1 cellular context compared by ENCODE assay signal in the genomic region with DNA sequence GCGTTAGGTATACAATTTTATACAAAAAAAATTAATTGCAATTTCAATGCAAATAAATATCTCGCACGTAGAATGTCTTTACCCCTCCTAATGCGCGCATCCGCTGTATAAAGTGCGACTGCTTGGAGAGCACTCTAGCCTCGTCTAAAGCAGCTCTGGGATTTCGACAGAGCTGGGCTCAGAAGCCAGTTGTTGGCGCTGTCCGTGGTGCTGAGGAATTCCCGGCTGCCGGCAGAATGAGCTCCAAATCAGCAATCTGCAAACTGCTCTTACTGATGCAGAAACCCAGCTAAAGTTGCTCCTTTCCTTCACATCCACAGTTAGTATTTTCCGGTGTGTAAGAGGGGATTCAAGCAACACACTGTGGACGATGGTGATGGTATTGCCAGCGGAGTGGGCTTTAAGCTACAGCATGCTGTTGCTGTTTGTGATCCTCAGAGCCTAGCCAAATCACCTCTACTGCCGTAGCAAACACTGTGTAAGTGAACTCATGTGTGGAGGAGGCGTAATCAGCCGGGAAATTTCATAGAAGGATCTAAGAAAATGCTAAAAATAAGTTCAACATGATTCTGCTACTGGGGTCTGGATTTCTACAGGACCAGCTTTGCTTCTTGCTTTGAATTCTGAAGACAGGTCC.
A peak's percentile ranks its signal among the peaks of the same experiment; 100 is the strongest.
TF ChIP-seq lines count a peak whose summit lies in the region.

A gene (plus strand): TSS at position 137 of the 637 bp plus-strand sequence. CDS start 3,140 bp downstream, outside the sequence.

TF ChIP-seq in HepG2, 621 proteins besides CTCF, POLR2A, EP300 and RAD21 (continued from another document and continues in another):
- TF ChIP-seq, protein P1, sequence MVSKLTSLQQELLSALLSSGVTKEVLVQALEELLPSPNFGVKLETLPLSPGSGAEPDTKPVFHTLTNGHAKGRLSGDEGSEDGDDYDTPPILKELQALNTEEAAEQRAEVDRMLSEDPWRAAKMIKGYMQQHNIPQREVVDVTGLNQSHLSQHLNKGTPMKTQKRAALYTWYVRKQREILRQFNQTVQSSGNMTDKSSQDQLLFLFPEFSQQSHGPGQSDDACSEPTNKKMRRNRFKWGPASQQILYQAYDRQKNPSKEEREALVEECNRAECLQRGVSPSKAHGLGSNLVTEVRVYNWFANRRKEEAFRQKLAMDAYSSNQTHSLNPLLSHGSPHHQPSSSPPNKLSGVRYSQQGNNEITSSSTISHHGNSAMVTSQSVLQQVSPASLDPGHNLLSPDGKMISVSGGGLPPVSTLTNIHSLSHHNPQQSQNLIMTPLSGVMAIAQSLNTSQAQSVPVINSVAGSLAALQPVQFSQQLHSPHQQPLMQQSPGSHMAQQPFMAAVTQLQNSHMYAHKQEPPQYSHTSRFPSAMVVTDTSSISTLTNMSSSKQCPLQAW (CRISPR knock-in tag; IDR thresholded peaks at IDR 0.05), result peak; percentile 60
- TF ChIP-seq ZNF772 (CRISPR knock-in tag; IDR thresholded peaks at IDR 0.05) (peak; percentile 86; the same call in 1 of the 2 replicates), ZNF766 (CRISPR knock-in tag; IDR thresholded peaks at IDR 0.05; ENCODE audit: borderline replicate concordance) (peak; percentile 97; the same call in 1 of the 2 replicates), SYNCRIP (IDR thresholded peaks at IDR 0.05; ENCODE audit: insufficient read depth, low read depth, low read length) (no peak), MAZ (IDR thresholded peaks at IDR 0.05; ENCODE audit: borderline replicate concordance, low read depth, low read length) (no peak), MAZ (CRISPR knock-in tag; IDR thresholded peaks at IDR 0.05; ENCODE audit: low read depth) (0 out of 2 replicates have a peak, but pooled peaks have one; percentile 22), ZFP36L2 (CRISPR knock-in tag; IDR thresholded peaks at IDR 0.05) (0 out of 2 replicates have a peak, but pooled peaks have one; percentile 88), NFRKB (IDR thresholded peaks at IDR 0.05) (no peak), ZKSCAN5 (CRISPR knock-in tag; IDR thresholded peaks at IDR 0.05) (no peak), BRD4 (CRISPR knock-in tag; IDR thresholded peaks at IDR 0.05) (no peak), ZNF781 (CRISPR knock-in tag; IDR thresholded peaks at IDR 0.05; ENCODE audit: borderline replicate concordance, not compliant biosample characterization) (peak; percentile 95), ZNF12 (CRISPR knock-in tag; IDR thresholded peaks at IDR 0.05) (peak; percentile 80), THYN1 (CRISPR knock-in tag; IDR thresholded peaks at IDR 0.05; ENCODE audit: borderline replicate concordance, low read depth) (0 out of 2 replicates have a peak, but pooled peaks have one; percentile 46), NRL (CRISPR knock-in tag; IDR thresholded peaks at IDR 0.05; ENCODE audit: borderline replicate concordance) (peak; percentile 70; the same call in 1 of the 2 replicates), NFE2L2 (IDR thresholded peaks at IDR 0.05; ENCODE audit: low read length) (no peak), ZNF790 (CRISPR knock-in tag; IDR thresholded peaks at IDR 0.05; ENCODE audit: borderline replicate concordance) (no peak; the same call in 1 of the 2 replicates), TCF7L2 (IDR thresholded peaks at IDR 0.05; ENCODE audit: low read depth, low read length) (no peak), IKZF4 (CRISPR knock-in tag; IDR thresholded peaks at IDR 0.05; ENCODE audit: borderline replicate concordance, low read depth, not compliant biosample characterization) (peak; percentile 92), SRSF9 (IDR thresholded peaks at IDR 0.05; ENCODE audit: borderline replicate concordance, insufficient read depth, low read depth, low read length, poor library complexity, severe bottlenecking) (no peak), PHF20 (CRISPR knock-in tag; IDR thresholded peaks at IDR 0.05) (no peak), ZSCAN22 (CRISPR knock-in tag; IDR thresholded peaks at IDR 0.05) (no peak), MXD4 (CRISPR knock-in tag; IDR thresholded peaks at IDR 0.05) (peak; percentile 51; the same call in 1 of the 2 replicates)
- TF ChIP-seq, protein P2, sequence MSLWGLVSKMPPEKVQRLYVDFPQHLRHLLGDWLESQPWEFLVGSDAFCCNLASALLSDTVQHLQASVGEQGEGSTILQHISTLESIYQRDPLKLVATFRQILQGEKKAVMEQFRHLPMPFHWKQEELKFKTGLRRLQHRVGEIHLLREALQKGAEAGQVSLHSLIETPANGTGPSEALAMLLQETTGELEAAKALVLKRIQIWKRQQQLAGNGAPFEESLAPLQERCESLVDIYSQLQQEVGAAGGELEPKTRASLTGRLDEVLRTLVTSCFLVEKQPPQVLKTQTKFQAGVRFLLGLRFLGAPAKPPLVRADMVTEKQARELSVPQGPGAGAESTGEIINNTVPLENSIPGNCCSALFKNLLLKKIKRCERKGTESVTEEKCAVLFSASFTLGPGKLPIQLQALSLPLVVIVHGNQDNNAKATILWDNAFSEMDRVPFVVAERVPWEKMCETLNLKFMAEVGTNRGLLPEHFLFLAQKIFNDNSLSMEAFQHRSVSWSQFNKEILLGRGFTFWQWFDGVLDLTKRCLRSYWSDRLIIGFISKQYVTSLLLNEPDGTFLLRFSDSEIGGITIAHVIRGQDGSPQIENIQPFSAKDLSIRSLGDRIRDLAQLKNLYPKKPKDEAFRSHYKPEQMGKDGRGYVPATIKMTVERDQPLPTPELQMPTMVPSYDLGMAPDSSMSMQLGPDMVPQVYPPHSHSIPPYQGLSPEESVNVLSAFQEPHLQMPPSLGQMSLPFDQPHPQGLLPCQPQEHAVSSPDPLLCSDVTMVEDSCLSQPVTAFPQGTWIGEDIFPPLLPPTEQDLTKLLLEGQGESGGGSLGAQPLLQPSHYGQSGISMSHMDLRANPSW (CRISPR knock-in tag; IDR thresholded peaks at IDR 0.05; ENCODE audit: borderline replicate concordance), result no peak
- TF ChIP-seq, protein P3, sequence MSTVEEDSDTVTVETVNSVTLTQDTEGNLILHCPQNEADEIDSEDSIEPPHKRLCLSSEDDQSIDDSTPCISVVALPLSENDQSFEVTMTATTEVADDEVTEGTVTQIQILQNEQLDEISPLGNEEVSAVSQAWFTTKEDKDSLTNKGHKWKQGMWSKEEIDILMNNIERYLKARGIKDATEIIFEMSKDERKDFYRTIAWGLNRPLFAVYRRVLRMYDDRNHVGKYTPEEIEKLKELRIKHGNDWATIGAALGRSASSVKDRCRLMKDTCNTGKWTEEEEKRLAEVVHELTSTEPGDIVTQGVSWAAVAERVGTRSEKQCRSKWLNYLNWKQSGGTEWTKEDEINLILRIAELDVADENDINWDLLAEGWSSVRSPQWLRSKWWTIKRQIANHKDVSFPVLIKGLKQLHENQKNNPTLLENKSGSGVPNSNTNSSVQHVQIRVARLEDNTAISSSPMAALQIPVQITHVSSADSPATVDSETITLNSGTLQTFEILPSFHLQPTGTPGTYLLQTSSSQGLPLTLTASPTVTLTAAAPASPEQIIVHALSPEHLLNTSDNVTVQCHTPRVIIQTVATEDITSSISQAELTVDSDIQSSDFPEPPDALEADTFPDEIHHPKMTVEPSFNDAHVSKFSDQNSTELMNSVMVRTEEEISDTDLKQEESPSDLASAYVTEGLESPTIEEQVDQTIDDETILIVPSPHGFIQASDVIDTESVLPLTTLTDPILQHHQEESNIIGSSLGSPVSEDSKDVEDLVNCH (CRISPR knock-in tag; IDR thresholded peaks at IDR 0.05), result no peak
- TF ChIP-seq, protein P4, sequence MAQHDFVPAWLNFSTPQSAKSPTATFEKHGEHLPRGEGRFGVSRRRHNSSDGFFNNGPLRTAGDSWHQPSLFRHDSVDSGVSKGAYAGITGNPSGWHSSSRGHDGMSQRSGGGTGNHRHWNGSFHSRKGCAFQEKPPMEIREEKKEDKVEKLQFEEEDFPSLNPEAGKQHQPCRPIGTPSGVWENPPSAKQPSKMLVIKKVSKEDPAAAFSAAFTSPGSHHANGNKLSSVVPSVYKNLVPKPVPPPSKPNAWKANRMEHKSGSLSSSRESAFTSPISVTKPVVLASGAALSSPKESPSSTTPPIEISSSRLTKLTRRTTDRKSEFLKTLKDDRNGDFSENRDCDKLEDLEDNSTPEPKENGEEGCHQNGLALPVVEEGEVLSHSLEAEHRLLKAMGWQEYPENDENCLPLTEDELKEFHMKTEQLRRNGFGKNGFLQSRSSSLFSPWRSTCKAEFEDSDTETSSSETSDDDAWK (CRISPR knock-in tag; IDR thresholded peaks at IDR 0.05), result no peak
- TF ChIP-seq, protein P5, sequence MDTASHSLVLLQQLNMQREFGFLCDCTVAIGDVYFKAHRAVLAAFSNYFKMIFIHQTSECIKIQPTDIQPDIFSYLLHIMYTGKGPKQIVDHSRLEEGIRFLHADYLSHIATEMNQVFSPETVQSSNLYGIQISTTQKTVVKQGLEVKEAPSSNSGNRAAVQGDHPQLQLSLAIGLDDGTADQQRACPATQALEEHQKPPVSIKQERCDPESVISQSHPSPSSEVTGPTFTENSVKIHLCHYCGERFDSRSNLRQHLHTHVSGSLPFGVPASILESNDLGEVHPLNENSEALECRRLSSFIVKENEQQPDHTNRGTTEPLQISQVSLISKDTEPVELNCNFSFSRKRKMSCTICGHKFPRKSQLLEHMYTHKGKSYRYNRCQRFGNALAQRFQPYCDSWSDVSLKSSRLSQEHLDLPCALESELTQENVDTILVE (CRISPR knock-in tag; IDR thresholded peaks at IDR 0.05), result peak; percentile 97
- TF ChIP-seq, protein P6, sequence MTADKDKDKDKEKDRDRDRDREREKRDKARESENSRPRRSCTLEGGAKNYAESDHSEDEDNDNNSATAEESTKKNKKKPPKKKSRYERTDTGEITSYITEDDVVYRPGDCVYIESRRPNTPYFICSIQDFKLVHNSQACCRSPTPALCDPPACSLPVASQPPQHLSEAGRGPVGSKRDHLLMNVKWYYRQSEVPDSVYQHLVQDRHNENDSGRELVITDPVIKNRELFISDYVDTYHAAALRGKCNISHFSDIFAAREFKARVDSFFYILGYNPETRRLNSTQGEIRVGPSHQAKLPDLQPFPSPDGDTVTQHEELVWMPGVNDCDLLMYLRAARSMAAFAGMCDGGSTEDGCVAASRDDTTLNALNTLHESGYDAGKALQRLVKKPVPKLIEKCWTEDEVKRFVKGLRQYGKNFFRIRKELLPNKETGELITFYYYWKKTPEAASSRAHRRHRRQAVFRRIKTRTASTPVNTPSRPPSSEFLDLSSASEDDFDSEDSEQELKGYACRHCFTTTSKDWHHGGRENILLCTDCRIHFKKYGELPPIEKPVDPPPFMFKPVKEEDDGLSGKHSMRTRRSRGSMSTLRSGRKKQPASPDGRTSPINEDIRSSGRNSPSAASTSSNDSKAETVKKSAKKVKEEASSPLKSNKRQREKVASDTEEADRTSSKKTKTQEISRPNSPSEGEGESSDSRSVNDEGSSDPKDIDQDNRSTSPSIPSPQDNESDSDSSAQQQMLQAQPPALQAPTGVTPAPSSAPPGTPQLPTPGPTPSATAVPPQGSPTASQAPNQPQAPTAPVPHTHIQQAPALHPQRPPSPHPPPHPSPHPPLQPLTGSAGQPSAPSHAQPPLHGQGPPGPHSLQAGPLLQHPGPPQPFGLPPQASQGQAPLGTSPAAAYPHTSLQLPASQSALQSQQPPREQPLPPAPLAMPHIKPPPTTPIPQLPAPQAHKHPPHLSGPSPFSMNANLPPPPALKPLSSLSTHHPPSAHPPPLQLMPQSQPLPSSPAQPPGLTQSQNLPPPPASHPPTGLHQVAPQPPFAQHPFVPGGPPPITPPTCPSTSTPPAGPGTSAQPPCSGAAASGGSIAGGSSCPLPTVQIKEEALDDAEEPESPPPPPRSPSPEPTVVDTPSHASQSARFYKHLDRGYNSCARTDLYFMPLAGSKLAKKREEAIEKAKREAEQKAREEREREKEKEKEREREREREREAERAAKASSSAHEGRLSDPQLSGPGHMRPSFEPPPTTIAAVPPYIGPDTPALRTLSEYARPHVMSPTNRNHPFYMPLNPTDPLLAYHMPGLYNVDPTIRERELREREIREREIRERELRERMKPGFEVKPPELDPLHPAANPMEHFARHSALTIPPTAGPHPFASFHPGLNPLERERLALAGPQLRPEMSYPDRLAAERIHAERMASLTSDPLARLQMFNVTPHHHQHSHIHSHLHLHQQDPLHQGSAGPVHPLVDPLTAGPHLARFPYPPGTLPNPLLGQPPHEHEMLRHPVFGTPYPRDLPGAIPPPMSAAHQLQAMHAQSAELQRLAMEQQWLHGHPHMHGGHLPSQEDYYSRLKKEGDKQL (CRISPR knock-in tag; IDR thresholded peaks at IDR 0.05; ENCODE audit: low read depth), result no peak
- TF ChIP-seq, protein P7, sequence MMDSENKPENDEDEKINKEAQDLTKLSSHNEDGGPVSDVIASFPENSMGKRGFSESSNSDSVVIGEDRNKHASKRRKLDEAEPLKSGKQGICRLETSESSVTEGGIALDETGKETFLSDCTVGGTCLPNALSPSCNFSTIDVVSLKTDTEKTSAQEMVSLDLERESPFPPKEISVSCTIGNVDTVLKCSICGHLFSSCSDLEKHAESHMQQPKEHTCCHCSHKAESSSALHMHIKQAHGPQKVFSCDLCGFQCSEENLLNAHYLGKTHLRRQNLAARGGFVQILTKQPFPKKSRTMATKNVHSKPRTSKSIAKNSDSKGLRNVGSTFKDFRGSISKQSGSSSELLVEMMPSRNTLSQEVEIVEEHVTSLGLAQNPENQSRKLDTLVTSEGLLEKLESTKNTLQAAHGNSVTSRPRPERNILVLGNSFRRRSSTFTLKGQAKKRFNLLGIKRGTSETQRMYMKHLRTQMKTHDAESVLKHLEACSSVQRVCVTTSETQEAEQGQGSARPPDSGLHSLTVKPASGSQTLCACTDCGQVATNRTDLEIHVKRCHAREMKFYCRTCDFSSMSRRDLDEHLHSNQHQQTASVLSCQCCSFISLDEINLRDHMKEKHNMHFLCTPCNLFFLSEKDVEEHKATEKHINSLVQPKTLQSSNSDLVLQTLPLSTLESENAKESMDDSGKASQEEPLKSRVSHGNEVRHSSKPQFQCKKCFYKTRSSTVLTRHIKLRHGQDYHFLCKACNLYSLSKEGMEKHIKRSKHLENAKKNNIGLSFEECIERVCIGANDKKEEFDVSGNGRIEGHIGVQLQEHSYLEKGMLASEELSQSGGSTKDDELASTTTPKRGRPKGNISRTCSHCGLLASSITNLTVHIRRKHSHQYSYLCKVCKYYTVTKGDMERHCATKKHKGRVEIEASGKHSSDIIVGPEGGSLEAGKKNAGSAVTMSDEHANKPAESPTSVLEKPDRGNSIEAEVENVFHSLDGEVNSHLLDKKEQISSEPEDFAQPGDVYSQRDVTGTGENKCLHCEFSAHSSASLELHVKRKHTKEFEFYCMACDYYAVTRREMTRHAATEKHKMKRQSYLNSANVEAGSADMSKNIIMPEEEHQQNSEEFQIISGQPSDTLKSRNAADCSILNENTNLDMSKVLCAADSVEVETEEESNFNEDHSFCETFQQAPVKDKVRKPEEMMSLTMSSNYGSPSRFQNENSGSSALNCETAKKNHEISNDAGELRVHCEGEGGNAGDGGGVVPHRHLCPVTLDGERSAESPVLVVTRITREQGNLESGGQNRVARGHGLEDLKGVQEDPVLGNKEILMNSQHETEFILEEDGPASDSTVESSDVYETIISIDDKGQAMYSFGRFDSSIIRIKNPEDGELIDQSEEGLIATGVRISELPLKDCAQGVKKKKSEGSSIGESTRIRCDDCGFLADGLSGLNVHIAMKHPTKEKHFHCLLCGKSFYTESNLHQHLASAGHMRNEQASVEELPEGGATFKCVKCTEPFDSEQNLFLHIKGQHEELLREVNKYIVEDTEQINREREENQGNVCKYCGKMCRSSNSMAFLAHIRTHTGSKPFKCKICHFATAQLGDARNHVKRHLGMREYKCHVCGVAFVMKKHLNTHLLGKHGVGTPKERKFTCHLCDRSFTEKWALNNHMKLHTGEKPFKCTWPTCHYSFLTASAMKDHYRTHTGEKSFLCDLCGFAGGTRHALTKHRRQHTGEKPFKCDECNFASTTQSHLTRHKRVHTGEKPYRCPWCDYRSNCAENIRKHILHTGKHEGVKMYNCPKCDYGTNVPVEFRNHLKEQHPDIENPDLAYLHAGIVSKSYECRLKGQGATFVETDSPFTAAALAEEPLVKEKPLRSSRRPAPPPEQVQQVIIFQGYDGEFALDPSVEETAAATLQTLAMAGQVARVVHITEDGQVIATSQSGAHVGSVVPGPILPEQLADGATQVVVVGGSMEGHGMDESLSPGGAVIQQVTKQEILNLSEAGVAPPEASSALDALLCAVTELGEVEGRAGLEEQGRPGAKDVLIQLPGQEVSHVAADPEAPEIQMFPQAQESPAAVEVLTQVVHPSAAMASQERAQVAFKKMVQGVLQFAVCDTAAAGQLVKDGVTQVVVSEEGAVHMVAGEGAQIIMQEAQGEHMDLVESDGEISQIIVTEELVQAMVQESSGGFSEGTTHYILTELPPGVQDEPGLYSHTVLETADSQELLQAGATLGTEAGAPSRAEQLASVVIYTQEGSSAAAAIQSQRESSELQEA (CRISPR knock-in tag; IDR thresholded peaks at IDR 0.05; ENCODE audit: not compliant biosample characterization), result no peak
